Comparison of ENCODE assay signal across 12 cellular contexts in the genomic region with DNA sequence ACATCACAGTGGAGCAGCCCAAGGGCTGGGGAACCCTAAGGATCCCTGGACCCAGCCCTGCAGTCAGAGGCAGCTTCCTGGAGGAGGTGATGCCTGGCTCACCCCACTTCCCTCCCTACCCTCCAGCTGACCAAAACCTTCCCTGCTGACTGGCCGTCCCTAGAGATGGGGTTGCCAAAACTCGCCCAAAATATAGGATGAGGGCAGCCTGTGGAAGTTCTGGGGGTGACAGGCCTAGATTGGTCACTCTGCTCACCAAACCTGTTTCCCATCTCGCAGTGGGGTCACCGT. TPM values are rescaled to one million over a fixed set of nuclear protein-coding genes. Genes with fewer than 3 reads are reported as not detected.
DNase-seq lines count a peak whose midpoint lies in the region; ATAC-seq and TF ChIP-seq lines count a peak whose summit lies in the region.
"Had no signal": no experiment of that assay in that cellular context is flagged by ENCODE, and none has a peak within 500 bp of the region (broad histone marks: within the 10 kb centered on the region; RNA-seq: fewer than 3 reads in every experiment).

No MANE protein-coding gene starts in this region.

- no peaks in the 10 kb centered on the region for H3K36me3 Mint-ChIP-seq in T-helper 17 cell (ENCODE audit: low read depth)

- no peaks in the 10 kb centered on the region; the same call in 1 of the 2 replicates for H4K20me1 ChIP-seq in PC-9 (ENCODE audit: insufficient read depth)

- POLR2A ChIA-PET in PC-9 (lab: Charles Lee; ENCODE audit: unreplicated experiment), result no interaction called here

- TF ChIP-seq CTCF in C4-2B (conservative IDR thresholded peaks at IDR 0.05), result no peak
- TF ChIP-seq CTCF in fibroblast of mammary gland (conservative IDR thresholded peaks at IDR 0.05; ENCODE audit: control insufficient read depth, insufficient read depth, low read depth, low read length), result no peak
- TF ChIP-seq CTCF in spleen (IDR thresholded peaks at IDR 0.05 in 8 of 11, conservative IDR thresholded peaks at IDR 0.05 in 3 of 11), result no peak
- TF ChIP-seq CTCF in PC-9 (conservative IDR thresholded peaks at IDR 0.05), result no peak

- no peak overlapping the region for H3K4me3 Mint-ChIP-seq in T-helper 17 cell
- H3K4me3 Mint-ChIP-seq: activated naive CD4-positive, alpha-beta T cell treated with anti-CD3 and anti-CD28 coated beads for 36 hours had no signal

- DNase-seq in T-helper 17 cell, result no peak
- peak; percentile 42 for DNase-seq in fibroblast of mammary gland (ENCODE audit: low read depth)
- DNase-seq in spleen, result no peak
- no peak for DNase-seq in T-helper 9 cell
- no peak for DNase-seq in islet precursor cell
- DNase-seq in PC-9, result no peak
- DNase-seq in NOMO-1 (lab: John Stamatoyannopoulos, UW; ENCODE audit: unreplicated experiment in 2 of 2), result no peak
- DNase-seq: activated CD8-positive, alpha-beta memory T cell treated with anti-CD3 and anti-CD28 coated beads for 24 hours; activated naive CD4-positive, alpha-beta T cell treated with anti-CD3 and anti-CD28 coated beads for 36 hours; NCI-H526 had no signal

- no peak for TF ChIP-seq POLR2A in spleen (IDR thresholded peaks at IDR 0.05)

- H3K36me3 ChIP-seq in spleen (peaks cover 0 to 44% (median 27%) of the 10 kb centered on the region in 6 donors), PC-9 (ENCODE audit: low read depth) (no peaks in the 10 kb centered on the region)

- H3K4me1 Mint-ChIP-seq in T-helper 17 cell, result peaks cover 7% of the 10 kb centered on the region

- no peak for ATAC-seq in T-helper 17 cell

- no peaks in the 10 kb centered on the region for H3K9me2 ChIP-seq in PC-9 (ENCODE audit: insufficient read depth)

- H3K27ac Mint-ChIP-seq in T-helper 17 cell, result peak overlapping the region; percentile 45
- H3K27ac Mint-ChIP-seq: activated naive CD4-positive, alpha-beta T cell treated with anti-CD3 and anti-CD28 coated beads for 36 hours had no signal

- CTCF ChIA-PET in PC-9 (lab: Charles Lee), result interaction anchor here (0.7 to 3.2 kb wide), 2 partner anchors 109 to 118 kb away, joined by 4 to 10 read pairs; no protein-coding TSS in a partner anchor

- H3K27ac ChIP-seq in C4-2B, result peak overlapping the region; percentile 33
- peak overlapping the region in 6 of 8 donors; percentile 29 to 97 (median 66) for H3K27ac ChIP-seq in spleen
- H3K27ac ChIP-seq in PC-9, result no peak overlapping the region
- H3K27ac ChIP-seq: KMS-11 had no signal

- H3K27me3 Mint-ChIP-seq in T-helper 17 cell, result no peaks in the 10 kb centered on the region

- WGBS in spleen, 5 donors, result 64 to 80% (median 79%) methylated on average over 4 of the region's 4 CpGs

- H3K9me3 ChIP-seq in T-helper 17 cell (ENCODE audit: control insufficient read depth, low read length, poor library complexity, severe bottlenecking) (no peaks in the 10 kb centered on the region), spleen (no peaks in the 10 kb centered on the region), PC-9 (ENCODE audit: insufficient read depth, low read depth) (no peaks in the 10 kb centered on the region)

- intact Hi-C loops in spleen (cut with DNase I; ENCODE audit: low total_unique reads) (no loop called here), PC-9 (cut with micrococcal nuclease; ENCODE audit: unreplicated experiment) (loop anchor here (10.0 kb wide), 2 partner anchors 471 to 541 kb away; no protein-coding TSS in a partner anchor)

- no peak overlapping the region for H3K4me2 ChIP-seq in PC-9
- H3K4me2 ChIP-seq: KMS-11 had no signal

- H2AFZ ChIP-seq in PC-9, result no peak overlapping the region

- no peaks in the 10 kb centered on the region for H3K79me2 ChIP-seq in PC-9 (ENCODE audit: low read depth)

- H3K4me1 ChIP-seq in spleen (peaks cover 10 to 95% (median 62%) of the 10 kb centered on the region in 6 donors), PC-9 (replicated peaks; ENCODE audit: insufficient read depth) (no peaks in the 10 kb centered on the region)

- H3F3A ChIP-seq in PC-9 (ENCODE audit: insufficient read depth, low read depth), result peaks cover 39% of the 10 kb centered on the region

- no TSS peak for BruUV-seq in PC-9 (replicated peaks; lab: Mats Ljungman, UMichigan)

- H3K4me3 ChIP-seq in fibroblast of mammary gland (ENCODE audit: control insufficient read depth, low read depth, low read length), result no peak overlapping the region
- H3K4me3 ChIP-seq in spleen, result no peak overlapping the region
- H3K4me3 ChIP-seq in PC-9, result no peak overlapping the region

- H3K27me3 ChIP-seq in spleen (replicated peaks in 1 of 7) (no peaks in the 10 kb centered on the region), PC-9 (ENCODE audit: insufficient read depth, low read depth) (no peaks in the 10 kb centered on the region)

RNA-seq across cellular contexts. Expression of a gene that starts 35.0 kb away (rescaled TPM):
- total RNA-seq in T-helper 17 cell, result 10 to 100 TPM; 11.7 to 12.3 TPM
- 10 to 100 TPM; 21.2 to 40.9 (median 24.8) TPM for total RNA-seq in spleen
- 1 to 10 TPM; 2.0 to 5.8 (median 2.4) TPM for polyA plus RNA-seq in spleen
- 43.9 and 48.7 TPM in 2 replicates for total RNA-seq in PC-9 (2021)
